1 cellular context compared by ENCODE assay signal in the genomic region with DNA sequence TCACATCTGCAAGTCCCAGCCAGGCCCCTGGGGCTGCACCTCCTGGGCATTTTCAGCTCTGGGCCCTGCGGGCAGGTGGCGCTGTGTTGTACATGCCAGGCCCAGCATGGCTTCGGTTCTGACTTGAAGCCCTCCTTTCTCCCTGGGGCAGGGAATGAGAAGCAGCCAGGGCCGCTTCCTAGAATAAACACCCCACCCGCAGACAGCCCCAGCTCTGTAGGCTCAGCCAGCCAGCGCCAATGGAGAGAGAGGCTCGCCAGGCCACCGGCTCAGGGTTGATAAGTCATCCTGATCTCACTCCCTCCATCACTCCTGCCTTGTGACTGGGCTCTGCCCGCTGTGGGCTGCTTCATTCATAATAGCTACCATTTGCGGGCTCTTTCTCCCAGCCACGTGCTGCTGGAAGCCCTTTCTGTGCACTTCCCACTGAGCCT.
A peak's percentile ranks its signal among the peaks of the same experiment; 100 is the strongest.
TF ChIP-seq lines count a peak whose summit lies in the region.

No MANE protein-coding gene starts in this region.

TF ChIP-seq in HepG2, 621 proteins besides CTCF, POLR2A, EP300 and RAD21 (continued from another document and continues in another):
- TF ChIP-seq, protein P1, sequence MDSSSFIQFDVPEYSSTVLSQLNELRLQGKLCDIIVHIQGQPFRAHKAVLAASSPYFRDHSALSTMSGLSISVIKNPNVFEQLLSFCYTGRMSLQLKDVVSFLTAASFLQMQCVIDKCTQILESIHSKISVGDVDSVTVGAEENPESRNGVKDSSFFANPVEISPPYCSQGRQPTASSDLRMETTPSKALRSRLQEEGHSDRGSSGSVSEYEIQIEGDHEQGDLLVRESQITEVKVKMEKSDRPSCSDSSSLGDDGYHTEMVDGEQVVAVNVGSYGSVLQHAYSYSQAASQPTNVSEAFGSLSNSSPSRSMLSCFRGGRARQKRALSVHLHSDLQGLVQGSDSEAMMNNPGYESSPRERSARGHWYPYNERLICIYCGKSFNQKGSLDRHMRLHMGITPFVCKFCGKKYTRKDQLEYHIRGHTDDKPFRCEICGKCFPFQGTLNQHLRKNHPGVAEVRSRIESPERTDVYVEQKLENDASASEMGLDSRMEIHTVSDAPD (CRISPR knock-in tag; IDR thresholded peaks at IDR 0.05) = 0 out of 2 replicates have a peak, but pooled peaks have one; percentile 38
- TF ChIP-seq RBM39 (IDR thresholded peaks at IDR 0.05; ENCODE audit: low read depth, low read length, poor library complexity, severe bottlenecking) (peak; percentile 70), SCMH1 (CRISPR knock-in tag; IDR thresholded peaks at IDR 0.05; ENCODE audit: borderline replicate concordance) (no peak), ZNF792 (CRISPR knock-in tag; IDR thresholded peaks at IDR 0.05) (0 out of 2 replicates have a peak, but pooled peaks have one; percentile 43), ZNF614 (CRISPR knock-in tag; IDR thresholded peaks at IDR 0.05; ENCODE audit: borderline replicate concordance) (no peak), DR1 (CRISPR knock-in tag; IDR thresholded peaks at IDR 0.05) (no peak), ZNF430 (CRISPR knock-in tag; IDR thresholded peaks at IDR 0.05) (peak; percentile 27; the same call in 1 of the 2 replicates), FOXA1 (IDR thresholded peaks at IDR 0.05) (no peak), FOXA1 (CRISPR knock-in tag; IDR thresholded peaks at IDR 0.05) (peak; percentile 43; the same call in 1 of the 2 replicates), TEAD3 (CRISPR knock-in tag; optimal IDR thresholded peaks at IDR 0.05; ENCODE audit: borderline replicate concordance) (peak; percentile 81), ZBTB38 (CRISPR knock-in tag; IDR thresholded peaks at IDR 0.05) (0 out of 2 replicates have a peak, but pooled peaks have one; percentile 35), NRL (CRISPR knock-in tag; IDR thresholded peaks at IDR 0.05; ENCODE audit: borderline replicate concordance) (peak; percentile 36; the same call in 1 of the 2 replicates), ATF7-NPFF (CRISPR knock-in tag; IDR thresholded peaks at IDR 0.05; ENCODE audit: low read depth) (no peak), HOXA3 (CRISPR knock-in tag; IDR thresholded peaks at IDR 0.05) (0 out of 2 replicates have a peak, but pooled peaks have one; percentile 36), ELF3 (CRISPR knock-in tag; IDR thresholded peaks at IDR 0.05) (no peak), FOSL2 (CRISPR knock-in tag; IDR thresholded peaks at IDR 0.05) (0 out of 2 replicates have a peak, but pooled peaks have one; percentile 19), ONECUT2 (CRISPR knock-in tag; IDR thresholded peaks at IDR 0.05) (no peak), PITX1 (CRISPR knock-in tag; IDR thresholded peaks at IDR 0.05) (no peak), YY1 (IDR thresholded peaks at IDR 0.05; ENCODE audit: insufficient read depth, insufficient replicate concordance, low read depth, low read length) (peak; percentile 63), SP1 (IDR thresholded peaks at IDR 0.05) (no peak), SP1 (CRISPR knock-in tag; IDR thresholded peaks at IDR 0.05) (0 out of 2 replicates have a peak, but pooled peaks have one; percentile 25), SMAD9 (CRISPR knock-in tag; IDR thresholded peaks at IDR 0.05) (no peak), ZNF747 (CRISPR knock-in tag; IDR thresholded peaks at IDR 0.05; ENCODE audit: borderline replicate concordance) (no peak), BORCS8-MEF2B (CRISPR knock-in tag; IDR thresholded peaks at IDR 0.05) (peak; percentile 61; the same call in 1 of the 2 replicates), KLF6 (CRISPR knock-in tag; IDR thresholded peaks at IDR 0.05) (no peak), KLF12 (CRISPR knock-in tag; IDR thresholded peaks at IDR 0.05; ENCODE audit: borderline replicate concordance) (no peak), SMC3 (IDR thresholded peaks at IDR 0.05; ENCODE audit: low read length) (peak; percentile 48; the same call in 1 of the 2 replicates), KDM2A (CRISPR knock-in tag; IDR thresholded peaks at IDR 0.05; ENCODE audit: borderline replicate concordance, low read depth) (peak; percentile 60), ZNF501 (CRISPR knock-in tag; IDR thresholded peaks at IDR 0.05) (no peak; the same call in 1 of the 2 replicates), ZNF382 (CRISPR knock-in tag; IDR thresholded peaks at IDR 0.05; ENCODE audit: borderline replicate concordance) (no peak), RXRA (CRISPR knock-in tag; IDR thresholded peaks at IDR 0.05) (0 out of 2 replicates have a peak, but pooled peaks have one; percentile 30)
- TF ChIP-seq, protein P2, sequence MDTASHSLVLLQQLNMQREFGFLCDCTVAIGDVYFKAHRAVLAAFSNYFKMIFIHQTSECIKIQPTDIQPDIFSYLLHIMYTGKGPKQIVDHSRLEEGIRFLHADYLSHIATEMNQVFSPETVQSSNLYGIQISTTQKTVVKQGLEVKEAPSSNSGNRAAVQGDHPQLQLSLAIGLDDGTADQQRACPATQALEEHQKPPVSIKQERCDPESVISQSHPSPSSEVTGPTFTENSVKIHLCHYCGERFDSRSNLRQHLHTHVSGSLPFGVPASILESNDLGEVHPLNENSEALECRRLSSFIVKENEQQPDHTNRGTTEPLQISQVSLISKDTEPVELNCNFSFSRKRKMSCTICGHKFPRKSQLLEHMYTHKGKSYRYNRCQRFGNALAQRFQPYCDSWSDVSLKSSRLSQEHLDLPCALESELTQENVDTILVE (CRISPR knock-in tag; IDR thresholded peaks at IDR 0.05) = no peak
- TF ChIP-seq, protein P3, sequence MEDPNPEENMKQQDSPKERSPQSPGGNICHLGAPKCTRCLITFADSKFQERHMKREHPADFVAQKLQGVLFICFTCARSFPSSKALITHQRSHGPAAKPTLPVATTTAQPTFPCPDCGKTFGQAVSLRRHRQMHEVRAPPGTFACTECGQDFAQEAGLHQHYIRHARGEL (CRISPR knock-in tag; IDR thresholded peaks at IDR 0.05) = no peak
- TF ChIP-seq, protein P4, sequence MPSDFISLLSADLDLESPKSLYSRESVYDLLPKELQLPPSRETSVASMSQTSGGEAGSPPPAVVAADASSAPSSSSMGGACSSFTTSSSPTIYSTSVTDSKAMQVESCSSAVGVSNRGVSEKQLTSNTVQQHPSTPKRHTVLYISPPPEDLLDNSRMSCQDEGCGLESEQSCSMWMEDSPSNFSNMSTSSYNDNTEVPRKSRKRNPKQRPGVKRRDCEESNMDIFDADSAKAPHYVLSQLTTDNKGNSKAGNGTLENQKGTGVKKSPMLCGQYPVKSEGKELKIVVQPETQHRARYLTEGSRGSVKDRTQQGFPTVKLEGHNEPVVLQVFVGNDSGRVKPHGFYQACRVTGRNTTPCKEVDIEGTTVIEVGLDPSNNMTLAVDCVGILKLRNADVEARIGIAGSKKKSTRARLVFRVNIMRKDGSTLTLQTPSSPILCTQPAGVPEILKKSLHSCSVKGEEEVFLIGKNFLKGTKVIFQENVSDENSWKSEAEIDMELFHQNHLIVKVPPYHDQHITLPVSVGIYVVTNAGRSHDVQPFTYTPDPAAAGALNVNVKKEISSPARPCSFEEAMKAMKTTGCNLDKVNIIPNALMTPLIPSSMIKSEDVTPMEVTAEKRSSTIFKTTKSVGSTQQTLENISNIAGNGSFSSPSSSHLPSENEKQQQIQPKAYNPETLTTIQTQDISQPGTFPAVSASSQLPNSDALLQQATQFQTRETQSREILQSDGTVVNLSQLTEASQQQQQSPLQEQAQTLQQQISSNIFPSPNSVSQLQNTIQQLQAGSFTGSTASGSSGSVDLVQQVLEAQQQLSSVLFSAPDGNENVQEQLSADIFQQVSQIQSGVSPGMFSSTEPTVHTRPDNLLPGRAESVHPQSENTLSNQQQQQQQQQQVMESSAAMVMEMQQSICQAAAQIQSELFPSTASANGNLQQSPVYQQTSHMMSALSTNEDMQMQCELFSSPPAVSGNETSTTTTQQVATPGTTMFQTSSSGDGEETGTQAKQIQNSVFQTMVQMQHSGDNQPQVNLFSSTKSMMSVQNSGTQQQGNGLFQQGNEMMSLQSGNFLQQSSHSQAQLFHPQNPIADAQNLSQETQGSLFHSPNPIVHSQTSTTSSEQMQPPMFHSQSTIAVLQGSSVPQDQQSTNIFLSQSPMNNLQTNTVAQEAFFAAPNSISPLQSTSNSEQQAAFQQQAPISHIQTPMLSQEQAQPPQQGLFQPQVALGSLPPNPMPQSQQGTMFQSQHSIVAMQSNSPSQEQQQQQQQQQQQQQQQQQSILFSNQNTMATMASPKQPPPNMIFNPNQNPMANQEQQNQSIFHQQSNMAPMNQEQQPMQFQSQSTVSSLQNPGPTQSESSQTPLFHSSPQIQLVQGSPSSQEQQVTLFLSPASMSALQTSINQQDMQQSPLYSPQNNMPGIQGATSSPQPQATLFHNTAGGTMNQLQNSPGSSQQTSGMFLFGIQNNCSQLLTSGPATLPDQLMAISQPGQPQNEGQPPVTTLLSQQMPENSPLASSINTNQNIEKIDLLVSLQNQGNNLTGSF (CRISPR knock-in tag; IDR thresholded peaks at IDR 0.05) = 0 out of 2 replicates have a peak, but pooled peaks have one; percentile 34
- TF ChIP-seq, protein P5, sequence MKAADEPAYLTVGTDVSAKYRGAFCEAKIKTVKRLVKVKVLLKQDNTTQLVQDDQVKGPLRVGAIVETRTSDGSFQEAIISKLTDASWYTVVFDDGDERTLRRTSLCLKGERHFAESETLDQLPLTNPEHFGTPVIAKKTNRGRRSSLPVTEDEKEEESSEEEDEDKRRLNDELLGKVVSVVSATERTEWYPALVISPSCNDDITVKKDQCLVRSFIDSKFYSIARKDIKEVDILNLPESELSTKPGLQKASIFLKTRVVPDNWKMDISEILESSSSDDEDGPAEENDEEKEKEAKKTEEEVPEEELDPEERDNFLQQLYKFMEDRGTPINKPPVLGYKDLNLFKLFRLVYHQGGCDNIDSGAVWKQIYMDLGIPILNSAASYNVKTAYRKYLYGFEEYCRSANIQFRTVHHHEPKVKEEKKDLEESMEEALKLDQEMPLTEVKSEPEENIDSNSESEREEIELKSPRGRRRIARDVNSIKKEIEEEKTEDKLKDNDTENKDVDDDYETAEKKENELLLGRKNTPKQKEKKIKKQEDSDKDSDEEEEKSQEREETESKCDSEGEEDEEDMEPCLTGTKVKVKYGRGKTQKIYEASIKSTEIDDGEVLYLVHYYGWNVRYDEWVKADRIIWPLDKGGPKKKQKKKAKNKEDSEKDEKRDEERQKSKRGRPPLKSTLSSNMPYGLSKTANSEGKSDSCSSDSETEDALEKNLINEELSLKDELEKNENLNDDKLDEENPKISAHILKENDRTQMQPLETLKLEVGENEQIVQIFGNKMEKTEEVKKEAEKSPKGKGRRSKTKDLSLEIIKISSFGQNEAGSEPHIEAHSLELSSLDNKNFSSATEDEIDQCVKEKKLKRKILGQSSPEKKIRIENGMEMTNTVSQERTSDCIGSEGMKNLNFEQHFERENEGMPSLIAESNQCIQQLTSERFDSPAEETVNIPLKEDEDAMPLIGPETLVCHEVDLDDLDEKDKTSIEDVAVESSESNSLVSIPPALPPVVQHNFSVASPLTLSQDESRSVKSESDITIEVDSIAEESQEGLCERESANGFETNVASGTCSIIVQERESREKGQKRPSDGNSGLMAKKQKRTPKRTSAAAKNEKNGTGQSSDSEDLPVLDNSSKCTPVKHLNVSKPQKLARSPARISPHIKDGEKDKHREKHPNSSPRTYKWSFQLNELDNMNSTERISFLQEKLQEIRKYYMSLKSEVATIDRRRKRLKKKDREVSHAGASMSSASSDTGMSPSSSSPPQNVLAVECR (CRISPR knock-in tag; IDR thresholded peaks at IDR 0.05; ENCODE audit: borderline replicate concordance) = peak; percentile 41; the same call in 1 of the 2 replicates
- TF ChIP-seq, protein P6, sequence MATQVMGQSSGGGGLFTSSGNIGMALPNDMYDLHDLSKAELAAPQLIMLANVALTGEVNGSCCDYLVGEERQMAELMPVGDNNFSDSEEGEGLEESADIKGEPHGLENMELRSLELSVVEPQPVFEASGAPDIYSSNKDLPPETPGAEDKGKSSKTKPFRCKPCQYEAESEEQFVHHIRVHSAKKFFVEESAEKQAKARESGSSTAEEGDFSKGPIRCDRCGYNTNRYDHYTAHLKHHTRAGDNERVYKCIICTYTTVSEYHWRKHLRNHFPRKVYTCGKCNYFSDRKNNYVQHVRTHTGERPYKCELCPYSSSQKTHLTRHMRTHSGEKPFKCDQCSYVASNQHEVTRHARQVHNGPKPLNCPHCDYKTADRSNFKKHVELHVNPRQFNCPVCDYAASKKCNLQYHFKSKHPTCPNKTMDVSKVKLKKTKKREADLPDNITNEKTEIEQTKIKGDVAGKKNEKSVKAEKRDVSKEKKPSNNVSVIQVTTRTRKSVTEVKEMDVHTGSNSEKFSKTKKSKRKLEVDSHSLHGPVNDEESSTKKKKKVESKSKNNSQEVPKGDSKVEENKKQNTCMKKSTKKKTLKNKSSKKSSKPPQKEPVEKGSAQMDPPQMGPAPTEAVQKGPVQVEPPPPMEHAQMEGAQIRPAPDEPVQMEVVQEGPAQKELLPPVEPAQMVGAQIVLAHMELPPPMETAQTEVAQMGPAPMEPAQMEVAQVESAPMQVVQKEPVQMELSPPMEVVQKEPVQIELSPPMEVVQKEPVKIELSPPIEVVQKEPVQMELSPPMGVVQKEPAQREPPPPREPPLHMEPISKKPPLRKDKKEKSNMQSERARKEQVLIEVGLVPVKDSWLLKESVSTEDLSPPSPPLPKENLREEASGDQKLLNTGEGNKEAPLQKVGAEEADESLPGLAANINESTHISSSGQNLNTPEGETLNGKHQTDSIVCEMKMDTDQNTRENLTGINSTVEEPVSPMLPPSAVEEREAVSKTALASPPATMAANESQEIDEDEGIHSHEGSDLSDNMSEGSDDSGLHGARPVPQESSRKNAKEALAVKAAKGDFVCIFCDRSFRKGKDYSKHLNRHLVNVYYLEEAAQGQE (IDR thresholded peaks at IDR 0.05; ENCODE audit: borderline replicate concordance in 1 of 2, low read depth in 1 of 2, low read length in 2 of 2) = no peak
- TF ChIP-seq, protein P7, sequence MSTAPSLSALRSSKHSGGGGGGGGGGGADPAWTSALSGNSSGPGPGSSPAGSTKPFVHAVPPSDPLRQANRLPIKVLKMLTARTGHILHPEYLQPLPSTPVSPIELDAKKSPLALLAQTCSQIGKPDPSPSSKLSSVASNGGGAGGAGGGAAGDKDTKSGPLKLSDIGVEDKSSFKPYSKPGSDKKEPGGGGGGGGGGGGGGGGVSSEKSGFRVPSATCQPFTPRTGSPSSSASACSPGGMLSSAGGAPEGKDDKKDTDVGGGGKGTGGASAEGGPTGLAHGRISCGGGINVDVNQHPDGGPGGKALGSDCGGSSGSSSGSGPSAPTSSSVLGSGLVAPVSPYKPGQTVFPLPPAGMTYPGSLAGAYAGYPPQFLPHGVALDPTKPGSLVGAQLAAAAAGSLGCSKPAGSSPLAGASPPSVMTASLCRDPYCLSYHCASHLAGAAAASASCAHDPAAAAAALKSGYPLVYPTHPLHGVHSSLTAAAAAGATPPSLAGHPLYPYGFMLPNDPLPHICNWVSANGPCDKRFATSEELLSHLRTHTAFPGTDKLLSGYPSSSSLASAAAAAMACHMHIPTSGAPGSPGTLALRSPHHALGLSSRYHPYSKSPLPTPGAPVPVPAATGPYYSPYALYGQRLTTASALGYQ (CRISPR knock-in tag; IDR thresholded peaks at IDR 0.05) = no peak
- TF ChIP-seq, protein P8, sequence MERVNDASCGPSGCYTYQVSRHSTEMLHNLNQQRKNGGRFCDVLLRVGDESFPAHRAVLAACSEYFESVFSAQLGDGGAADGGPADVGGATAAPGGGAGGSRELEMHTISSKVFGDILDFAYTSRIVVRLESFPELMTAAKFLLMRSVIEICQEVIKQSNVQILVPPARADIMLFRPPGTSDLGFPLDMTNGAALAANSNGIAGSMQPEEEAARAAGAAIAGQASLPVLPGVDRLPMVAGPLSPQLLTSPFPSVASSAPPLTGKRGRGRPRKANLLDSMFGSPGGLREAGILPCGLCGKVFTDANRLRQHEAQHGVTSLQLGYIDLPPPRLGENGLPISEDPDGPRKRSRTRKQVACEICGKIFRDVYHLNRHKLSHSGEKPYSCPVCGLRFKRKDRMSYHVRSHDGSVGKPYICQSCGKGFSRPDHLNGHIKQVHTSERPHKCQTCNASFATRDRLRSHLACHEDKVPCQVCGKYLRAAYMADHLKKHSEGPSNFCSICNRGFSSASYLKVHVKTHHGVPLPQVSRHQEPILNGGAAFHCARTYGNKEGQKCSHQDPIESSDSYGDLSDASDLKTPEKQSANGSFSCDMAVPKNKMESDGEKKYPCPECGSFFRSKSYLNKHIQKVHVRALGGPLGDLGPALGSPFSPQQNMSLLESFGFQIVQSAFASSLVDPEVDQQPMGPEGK (CRISPR knock-in tag; IDR thresholded peaks at IDR 0.05) = peak; percentile 79
